ENCODE assay signal across 29 cellular contexts in genomic region chr6:8087870-8088269, GRCh38.
"Had no signal": no experiment of that assay in that cellular context is flagged by ENCODE, and none has a peak within 500 bp of the region (broad histone marks: within the 10 kb centered on the region; RNA-seq: fewer than 3 reads in every experiment).

No MANE protein-coding gene starts in this region.

- H3K9me3 Mint-ChIP-seq: immature natural killer cell; stimulated activated effector memory CD8-positive, alpha-beta T cell treated with anti-CD3 and anti-CD28 coated beads, Interleukin-12 subunit alpha, Interleukin-12 subunit beta, amount 100 ng/mL, for 72 hours; stimulated activated naive CD8-positive, alpha-beta T cell treated with anti-CD3 and anti-CD28 coated beads, Interleukin-15, Interleukin-2, amounts not matched to agents 100 ng/mL and 50 ng/mL, for 24 hours had no signal

- H3K27ac ChIP-seq: left lung, lower lobe of right lung, pancreas, prostate gland, sigmoid colon, spleen, suprapubic skin, tibial nerve, uterus had no signal

- H3K4me3 ChIP-seq: left lung, lower lobe of right lung, pancreas, prostate gland, sigmoid colon, spleen, suprapubic skin, tibial nerve, uterus had no signal

- DNase-seq: hypothalamus; immature natural killer cell; kidney; left colon; left lung; lower lobe of right lung; mammary epithelial cell; mesenchymal stem cell; naive thymus-derived CD8-positive, alpha-beta T cell; nucleus accumbens; pancreas; posterior cingulate gyrus; retina; right cardiac atrium; sigmoid colon; small intestine; spleen; stimulated activated CD4-positive, alpha-beta T cell treated with anti-CD3 and anti-CD28 coated beads, Interleukin-4, amount 100 ng/mL, for 24 hours; stimulated activated naive CD4-positive, alpha-beta T cell; uterus had no signal

- H3K9me3 ChIP-seq: left lung, lower lobe of right lung, pancreas, prostate gland, sigmoid colon, suprapubic skin, tibial nerve, uterus had no signal

- ATAC-seq: left colon; left lung; lower lobe of right lung; naive thymus-derived CD8-positive, alpha-beta T cell; pancreas; right cardiac atrium; stimulated activated effector memory CD8-positive, alpha-beta T cell treated with anti-CD3 and anti-CD28 coated beads, Interleukin-12 subunit alpha, Interleukin-12 subunit beta, amount 100 ng/mL, for 72 hours had no signal

- H3K4me3 Mint-ChIP-seq: immature natural killer cell; naive thymus-derived CD8-positive, alpha-beta T cell; nephron; neural crest cell; stimulated activated effector memory CD8-positive, alpha-beta T cell treated with anti-CD3 and anti-CD28 coated beads, Interleukin-12 subunit alpha, Interleukin-12 subunit beta, amount 100 ng/mL, for 72 hours; stimulated activated naive CD8-positive, alpha-beta T cell treated with anti-CD3 and anti-CD28 coated beads, Interleukin-15, Interleukin-2, amounts not matched to agents 100 ng/mL and 50 ng/mL, for 24 hours; type B pancreatic cell had no signal

- H3K27me3 Mint-ChIP-seq: naive thymus-derived CD8-positive, alpha-beta T cell; stimulated activated naive CD8-positive, alpha-beta T cell treated with anti-CD3 and anti-CD28 coated beads, Interleukin-15, Interleukin-2, amounts not matched to agents 100 ng/mL and 50 ng/mL, for 24 hours; type B pancreatic cell had no signal

- H3K27ac Mint-ChIP-seq: immature natural killer cell; nephron; stimulated activated naive CD8-positive, alpha-beta T cell treated with anti-CD3 and anti-CD28 coated beads, Interleukin-15, Interleukin-2, amounts not matched to agents 100 ng/mL and 50 ng/mL, for 24 hours; type B pancreatic cell had no signal

- FAIRE-seq: islet of Langerhans, kidney, pancreas, small intestine had no signal

- H3K4me1 Mint-ChIP-seq: neural crest cell had no signal

- H3K36me3 ChIP-seq: uterus had no signal

- H3K27me3 ChIP-seq: left lung, pancreas, sigmoid colon, spleen, suprapubic skin, tibial nerve, uterus had no signal

- H3K4me1 ChIP-seq: uterus had no signal
